9 cellular contexts compared by ENCODE assay signal in the genomic region with DNA sequence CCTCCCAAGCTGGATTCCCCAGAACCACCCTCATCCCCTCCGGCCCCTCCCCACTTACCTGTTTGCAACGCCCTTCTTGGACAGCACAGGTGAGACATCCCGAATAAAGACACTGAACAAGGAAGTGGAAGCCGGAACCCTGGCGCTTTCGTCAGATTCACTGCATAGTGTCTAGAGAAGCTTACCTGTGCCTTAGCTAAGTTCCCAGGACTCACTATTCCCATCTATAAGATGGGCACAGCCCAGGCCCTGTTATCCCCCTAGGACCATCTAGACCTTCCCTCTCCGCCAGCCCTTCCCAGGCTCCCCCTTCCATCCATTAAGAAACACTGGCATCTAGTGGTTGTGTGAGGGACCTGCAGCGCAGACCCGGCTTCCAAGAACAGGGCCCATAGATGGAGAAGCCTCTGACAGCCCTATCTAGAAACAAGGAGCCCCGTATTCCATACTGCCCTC. TPM values are rescaled to one million over a fixed set of nuclear protein-coding genes. Genes with fewer than 3 reads are reported as not detected.
DNase-seq lines count a peak whose midpoint lies in the region; ATAC-seq, FAIRE-seq and TF ChIP-seq lines count a peak whose summit lies in the region.
"Had no signal": no experiment of that assay in that cellular context is flagged by ENCODE, and none has a peak within 500 bp of the region (broad histone marks: within the 10 kb centered on the region; RNA-seq: fewer than 3 reads in every experiment).

No MANE protein-coding gene starts in this region.

- no peak overlapping the region for H3K27ac ChIP-seq in DOHH2 (ENCODE audit: low read depth, low read length)

- FAIRE-seq in RCC 7860 (lab: Jason Lieb, UNC), result no peak
- FAIRE-seq: TTC549 had no signal

- H3K36me3 ChIP-seq in DOHH2 (ENCODE audit: control insufficient read depth, low read length), result no peaks in the 10 kb centered on the region

- no peaks in the 10 kb centered on the region for H3K9me3 Mint-ChIP-seq in progenitor cell of endocrine pancreas (ENCODE audit: low read depth)

- H3K4me2 ChIP-seq in DOHH2 (ENCODE audit: low read length), result no peak overlapping the region

- ATAC-seq in Right ventricle myocardium superior (ENCODE audit: poor library complexity), result peak; percentile 87
- ATAC-seq in GM18498 (IDR thresholded peaks at IDR 0.05; ENCODE audit: unreplicated experiment), result no peak
- ATAC-seq in GM21526 (IDR thresholded peaks at IDR 0.05; ENCODE audit: low FRiP score, unreplicated experiment), result no peak

- TF ChIP-seq CTCF in DOHH2 (IDR thresholded peaks at IDR 0.05; ENCODE audit: low read depth, low read length, poor library complexity, severe bottlenecking) (peak; percentile 86), progenitor cell of endocrine pancreas (IDR thresholded peaks at IDR 0.05; ENCODE audit: unreplicated experiment) (peak; percentile 92)

- H3K36me3 Mint-ChIP-seq in progenitor cell of endocrine pancreas (ENCODE audit: insufficient read depth), result no peaks in the 10 kb centered on the region

- DNase-seq in LHCN-M2 (ENCODE audit: low read depth), result peak; percentile 55
- DNase-seq in RCC 7860 (ENCODE audit: low spot score), result peak; percentile 31
- peak; percentile 20 for DNase-seq in activated naive CD4-positive, alpha-beta T cell treated with anti-CD3 and anti-CD28 coated beads, Interleukin-2, amount 50 U/mL, for 16 hours
- peak; percentile 61 for DNase-seq in Right ventricle myocardium superior
- DNase-seq in progenitor cell of endocrine pancreas (ENCODE audit: low spot score, unreplicated experiment), result peak; percentile 60

- peaks cover 16% of the 10 kb centered on the region for H3K4me1 Mint-ChIP-seq in progenitor cell of endocrine pancreas (ENCODE audit: low read depth)

- intact Hi-C loops in Right ventricle myocardium superior (cut with DNase I), result loop anchor here (5.0 kb wide), 1 partner anchor 749 kb away; no protein-coding TSS in a partner anchor

- H3K27ac Mint-ChIP-seq in progenitor cell of endocrine pancreas, result no peak overlapping the region

- no peaks in the 10 kb centered on the region for H3K9me3 ChIP-seq in DOHH2 (ENCODE audit: control insufficient read depth, insufficient read depth, low read length)

- H3F3A ChIP-seq in DOHH2 (ENCODE audit: control insufficient read depth, insufficient read depth), result no peaks in the 10 kb centered on the region

- no peaks in the 10 kb centered on the region; the same call in 1 of the 2 replicates for H3K27me3 ChIP-seq in DOHH2 (ENCODE audit: control insufficient read depth, low read length)

- peaks cover 14% of the 10 kb centered on the region for H3K27me3 Mint-ChIP-seq in progenitor cell of endocrine pancreas

- no peaks in the 10 kb centered on the region for H4K20me1 ChIP-seq in DOHH2 (ENCODE audit: control insufficient read depth, insufficient read depth, low read depth, low read length)

- no peaks in the 10 kb centered on the region for H3K79me2 ChIP-seq in DOHH2 (ENCODE audit: control insufficient read depth, low read length)

- H3K4me3 Mint-ChIP-seq in progenitor cell of endocrine pancreas (ENCODE audit: low read depth), result no peak overlapping the region

- H3K4me3 ChIP-seq in DOHH2 (ENCODE audit: low read length), result no peak overlapping the region

- H3K4me1 ChIP-seq in DOHH2 (ENCODE audit: control insufficient read depth, low read length), result peaks cover 23% of the 10 kb centered on the region

- no peaks in the 10 kb centered on the region for H3K9me2 ChIP-seq in DOHH2 (replicated peaks; ENCODE audit: control insufficient read depth, low read length)

RNA-seq across cellular contexts. Expression of a gene that starts 26.9 kb away (rescaled TPM):
- total RNA-seq in LHCN-M2 (2014; rRNA removed) (156 and 227 TPM in 2 replicates), Right ventricle myocardium superior (691 TPM), progenitor cell of endocrine pancreas (798 and 811 TPM in 2 replicates)
- polyA plus RNA-seq in LHCN-M2 (2012), result 3,496 TPM

RNA-seq across cellular contexts. Expression of a gene that starts 36.8 kb away (rescaled TPM):
- total RNA-seq in LHCN-M2 (2014; rRNA removed), result 1.1 and 1.9 TPM in 2 replicates
- 0.33 TPM for polyA plus RNA-seq in LHCN-M2 (2012)
- total RNA-seq in Right ventricle myocardium superior, result 41.8 TPM
- 0.69 and 1.1 TPM in 2 replicates for total RNA-seq in progenitor cell of endocrine pancreas

Comparison
In these comparisons a context has a peak if more than half of its experiments do, and no peak if none do; other contexts are left out.
1. RNA of a gene that starts 36.8 kb away (total RNA-seq): 41.8 TPM in Right ventricle myocardium superior (single experiment); 1.1 to 1.9 TPM in LHCN-M2 and 0.69 to 1.1 TPM in progenitor cell of endocrine pancreas; every median in the first group is over 10 times any median in the second.
2. Peak in every context shown above with its lines, with median percentiles within 50 percentile points of each other: DNase-seq.